In the genomic region with DNA sequence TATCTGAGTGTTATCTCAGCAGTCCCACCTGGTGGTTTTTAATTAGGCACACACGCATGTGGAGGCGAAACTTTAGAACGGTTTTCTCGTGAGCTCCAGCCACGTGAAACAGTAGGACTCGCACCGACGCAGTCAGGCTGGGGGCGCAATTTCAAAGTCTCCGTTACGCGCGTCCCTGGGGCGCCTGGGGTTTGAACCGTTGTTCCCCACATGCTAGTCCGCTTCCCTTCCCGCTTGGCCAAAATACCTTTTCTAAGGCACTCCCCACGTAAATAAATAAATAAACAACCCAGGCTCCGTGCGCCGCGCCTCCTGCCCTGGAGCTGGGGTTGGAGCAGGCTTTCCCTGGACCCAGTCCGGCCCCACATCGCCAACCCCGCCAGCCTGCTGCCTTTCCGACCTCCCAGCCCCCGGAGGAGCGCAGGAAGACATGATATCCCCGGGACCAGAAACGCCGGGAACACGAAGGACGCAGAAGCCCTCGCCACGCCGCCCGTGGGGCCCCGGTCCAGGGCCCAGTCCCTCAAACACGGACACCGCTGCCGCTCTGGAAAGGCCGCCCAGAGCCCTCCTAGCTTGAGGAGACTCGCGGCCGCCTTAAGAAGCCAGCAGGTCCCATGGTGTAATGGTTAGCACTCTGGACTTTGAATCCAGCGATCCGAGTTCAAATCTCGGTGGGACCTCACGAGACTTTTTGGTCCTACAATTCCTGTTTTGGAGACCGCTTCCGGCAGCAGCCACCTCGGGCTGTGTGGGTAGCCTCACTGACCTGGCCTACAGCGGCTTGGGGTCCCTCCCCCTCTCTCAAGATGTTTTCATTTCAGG, we compare ENCODE assay signal across 1 cellular context.
TF ChIP-seq lines count a peak whose summit lies in the region.

No MANE protein-coding gene starts in this region.

TF ChIP-seq in HepG2, 621 proteins besides CTCF, POLR2A, EP300 and RAD21 (continues in another document):
- TF ChIP-seq ZBTB42 (CRISPR knock-in tag; IDR thresholded peaks at IDR 0.05) = peak; percentile 90
- TF ChIP-seq, protein P1, sequence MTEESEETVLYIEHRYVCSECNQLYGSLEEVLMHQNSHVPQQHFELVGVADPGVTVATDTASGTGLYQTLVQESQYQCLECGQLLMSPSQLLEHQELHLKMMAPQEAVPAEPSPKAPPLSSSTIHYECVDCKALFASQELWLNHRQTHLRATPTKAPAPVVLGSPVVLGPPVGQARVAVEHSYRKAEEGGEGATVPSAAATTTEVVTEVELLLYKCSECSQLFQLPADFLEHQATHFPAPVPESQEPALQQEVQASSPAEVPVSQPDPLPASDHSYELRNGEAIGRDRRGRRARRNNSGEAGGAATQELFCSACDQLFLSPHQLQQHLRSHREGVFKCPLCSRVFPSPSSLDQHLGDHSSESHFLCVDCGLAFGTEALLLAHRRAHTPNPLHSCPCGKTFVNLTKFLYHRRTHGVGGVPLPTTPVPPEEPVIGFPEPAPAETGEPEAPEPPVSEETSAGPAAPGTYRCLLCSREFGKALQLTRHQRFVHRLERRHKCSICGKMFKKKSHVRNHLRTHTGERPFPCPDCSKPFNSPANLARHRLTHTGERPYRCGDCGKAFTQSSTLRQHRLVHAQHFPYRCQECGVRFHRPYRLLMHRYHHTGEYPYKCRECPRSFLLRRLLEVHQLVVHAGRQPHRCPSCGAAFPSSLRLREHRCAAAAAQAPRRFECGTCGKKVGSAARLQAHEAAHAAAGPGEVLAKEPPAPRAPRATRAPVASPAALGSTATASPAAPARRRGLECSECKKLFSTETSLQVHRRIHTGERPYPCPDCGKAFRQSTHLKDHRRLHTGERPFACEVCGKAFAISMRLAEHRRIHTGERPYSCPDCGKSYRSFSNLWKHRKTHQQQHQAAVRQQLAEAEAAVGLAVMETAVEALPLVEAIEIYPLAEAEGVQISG (CRISPR knock-in tag; IDR thresholded peaks at IDR 0.05) = peak; percentile 73
- peak; percentile 70 for TF ChIP-seq ZNF777 (CRISPR knock-in tag; IDR thresholded peaks at IDR 0.05)
- TF ChIP-seq, protein P2, sequence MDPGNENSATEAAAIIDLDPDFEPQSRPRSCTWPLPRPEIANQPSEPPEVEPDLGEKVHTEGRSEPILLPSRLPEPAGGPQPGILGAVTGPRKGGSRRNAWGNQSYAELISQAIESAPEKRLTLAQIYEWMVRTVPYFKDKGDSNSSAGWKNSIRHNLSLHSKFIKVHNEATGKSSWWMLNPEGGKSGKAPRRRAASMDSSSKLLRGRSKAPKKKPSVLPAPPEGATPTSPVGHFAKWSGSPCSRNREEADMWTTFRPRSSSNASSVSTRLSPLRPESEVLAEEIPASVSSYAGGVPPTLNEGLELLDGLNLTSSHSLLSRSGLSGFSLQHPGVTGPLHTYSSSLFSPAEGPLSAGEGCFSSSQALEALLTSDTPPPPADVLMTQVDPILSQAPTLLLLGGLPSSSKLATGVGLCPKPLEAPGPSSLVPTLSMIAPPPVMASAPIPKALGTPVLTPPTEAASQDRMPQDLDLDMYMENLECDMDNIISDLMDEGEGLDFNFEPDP (CRISPR knock-in tag; conservative IDR thresholded peaks at IDR 0.05) = no peak
- TF ChIP-seq, protein P3, sequence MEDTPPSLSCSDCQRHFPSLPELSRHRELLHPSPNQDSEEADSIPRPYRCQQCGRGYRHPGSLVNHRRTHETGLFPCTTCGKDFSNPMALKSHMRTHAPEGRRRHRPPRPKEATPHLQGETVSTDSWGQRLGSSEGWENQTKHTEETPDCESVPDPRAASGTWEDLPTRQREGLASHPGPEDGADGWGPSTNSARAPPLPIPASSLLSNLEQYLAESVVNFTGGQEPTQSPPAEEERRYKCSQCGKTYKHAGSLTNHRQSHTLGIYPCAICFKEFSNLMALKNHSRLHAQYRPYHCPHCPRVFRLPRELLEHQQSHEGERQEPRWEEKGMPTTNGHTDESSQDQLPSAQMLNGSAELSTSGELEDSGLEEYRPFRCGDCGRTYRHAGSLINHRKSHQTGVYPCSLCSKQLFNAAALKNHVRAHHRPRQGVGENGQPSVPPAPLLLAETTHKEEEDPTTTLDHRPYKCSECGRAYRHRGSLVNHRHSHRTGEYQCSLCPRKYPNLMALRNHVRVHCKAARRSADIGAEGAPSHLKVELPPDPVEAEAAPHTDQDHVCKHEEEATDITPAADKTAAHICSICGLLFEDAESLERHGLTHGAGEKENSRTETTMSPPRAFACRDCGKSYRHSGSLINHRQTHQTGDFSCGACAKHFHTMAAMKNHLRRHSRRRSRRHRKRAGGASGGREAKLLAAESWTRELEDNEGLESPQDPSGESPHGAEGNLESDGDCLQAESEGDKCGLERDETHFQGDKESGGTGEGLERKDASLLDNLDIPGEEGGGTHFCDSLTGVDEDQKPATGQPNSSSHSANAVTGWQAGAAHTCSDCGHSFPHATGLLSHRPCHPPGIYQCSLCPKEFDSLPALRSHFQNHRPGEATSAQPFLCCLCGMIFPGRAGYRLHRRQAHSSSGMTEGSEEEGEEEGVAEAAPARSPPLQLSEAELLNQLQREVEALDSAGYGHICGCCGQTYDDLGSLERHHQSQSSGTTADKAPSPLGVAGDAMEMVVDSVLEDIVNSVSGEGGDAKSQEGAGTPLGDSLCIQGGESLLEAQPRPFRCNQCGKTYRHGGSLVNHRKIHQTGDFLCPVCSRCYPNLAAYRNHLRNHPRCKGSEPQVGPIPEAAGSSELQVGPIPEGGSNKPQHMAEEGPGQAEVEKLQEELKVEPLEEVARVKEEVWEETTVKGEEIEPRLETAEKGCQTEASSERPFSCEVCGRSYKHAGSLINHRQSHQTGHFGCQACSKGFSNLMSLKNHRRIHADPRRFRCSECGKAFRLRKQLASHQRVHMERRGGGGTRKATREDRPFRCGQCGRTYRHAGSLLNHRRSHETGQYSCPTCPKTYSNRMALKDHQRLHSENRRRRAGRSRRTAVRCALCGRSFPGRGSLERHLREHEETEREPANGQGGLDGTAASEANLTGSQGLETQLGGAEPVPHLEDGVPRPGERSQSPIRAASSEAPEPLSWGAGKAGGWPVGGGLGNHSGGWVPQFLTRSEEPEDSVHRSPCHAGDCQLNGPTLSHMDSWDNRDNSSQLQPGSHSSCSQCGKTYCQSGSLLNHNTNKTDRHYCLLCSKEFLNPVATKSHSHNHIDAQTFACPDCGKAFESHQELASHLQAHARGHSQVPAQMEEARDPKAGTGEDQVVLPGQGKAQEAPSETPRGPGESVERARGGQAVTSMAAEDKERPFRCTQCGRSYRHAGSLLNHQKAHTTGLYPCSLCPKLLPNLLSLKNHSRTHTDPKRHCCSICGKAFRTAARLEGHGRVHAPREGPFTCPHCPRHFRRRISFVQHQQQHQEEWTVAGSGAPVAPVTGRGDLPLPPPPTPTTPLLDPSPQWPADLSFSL (CRISPR knock-in tag; IDR thresholded peaks at IDR 0.05) = no peak; the same call in 1 of the 2 replicates
- TF ChIP-seq POLR2AphosphoS5 (IDR thresholded peaks at IDR 0.05; ENCODE audit: low read depth, low read length) = no peak
- TF ChIP-seq HMG20B (CRISPR knock-in tag; conservative IDR thresholded peaks at IDR 0.05) = peak; percentile 57; the same call in 1 of the 2 replicates
- TF ChIP-seq, protein P4, sequence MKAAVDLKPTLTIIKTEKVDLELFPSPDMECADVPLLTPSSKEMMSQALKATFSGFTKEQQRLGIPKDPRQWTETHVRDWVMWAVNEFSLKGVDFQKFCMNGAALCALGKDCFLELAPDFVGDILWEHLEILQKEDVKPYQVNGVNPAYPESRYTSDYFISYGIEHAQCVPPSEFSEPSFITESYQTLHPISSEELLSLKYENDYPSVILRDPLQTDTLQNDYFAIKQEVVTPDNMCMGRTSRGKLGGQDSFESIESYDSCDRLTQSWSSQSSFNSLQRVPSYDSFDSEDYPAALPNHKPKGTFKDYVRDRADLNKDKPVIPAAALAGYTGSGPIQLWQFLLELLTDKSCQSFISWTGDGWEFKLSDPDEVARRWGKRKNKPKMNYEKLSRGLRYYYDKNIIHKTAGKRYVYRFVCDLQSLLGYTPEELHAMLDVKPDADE (CRISPR knock-in tag; IDR thresholded peaks at IDR 0.05) = peak; percentile 73
- peak; percentile 93 for TF ChIP-seq EED (CRISPR knock-in tag; IDR thresholded peaks at IDR 0.05)
- TF ChIP-seq, protein P5, sequence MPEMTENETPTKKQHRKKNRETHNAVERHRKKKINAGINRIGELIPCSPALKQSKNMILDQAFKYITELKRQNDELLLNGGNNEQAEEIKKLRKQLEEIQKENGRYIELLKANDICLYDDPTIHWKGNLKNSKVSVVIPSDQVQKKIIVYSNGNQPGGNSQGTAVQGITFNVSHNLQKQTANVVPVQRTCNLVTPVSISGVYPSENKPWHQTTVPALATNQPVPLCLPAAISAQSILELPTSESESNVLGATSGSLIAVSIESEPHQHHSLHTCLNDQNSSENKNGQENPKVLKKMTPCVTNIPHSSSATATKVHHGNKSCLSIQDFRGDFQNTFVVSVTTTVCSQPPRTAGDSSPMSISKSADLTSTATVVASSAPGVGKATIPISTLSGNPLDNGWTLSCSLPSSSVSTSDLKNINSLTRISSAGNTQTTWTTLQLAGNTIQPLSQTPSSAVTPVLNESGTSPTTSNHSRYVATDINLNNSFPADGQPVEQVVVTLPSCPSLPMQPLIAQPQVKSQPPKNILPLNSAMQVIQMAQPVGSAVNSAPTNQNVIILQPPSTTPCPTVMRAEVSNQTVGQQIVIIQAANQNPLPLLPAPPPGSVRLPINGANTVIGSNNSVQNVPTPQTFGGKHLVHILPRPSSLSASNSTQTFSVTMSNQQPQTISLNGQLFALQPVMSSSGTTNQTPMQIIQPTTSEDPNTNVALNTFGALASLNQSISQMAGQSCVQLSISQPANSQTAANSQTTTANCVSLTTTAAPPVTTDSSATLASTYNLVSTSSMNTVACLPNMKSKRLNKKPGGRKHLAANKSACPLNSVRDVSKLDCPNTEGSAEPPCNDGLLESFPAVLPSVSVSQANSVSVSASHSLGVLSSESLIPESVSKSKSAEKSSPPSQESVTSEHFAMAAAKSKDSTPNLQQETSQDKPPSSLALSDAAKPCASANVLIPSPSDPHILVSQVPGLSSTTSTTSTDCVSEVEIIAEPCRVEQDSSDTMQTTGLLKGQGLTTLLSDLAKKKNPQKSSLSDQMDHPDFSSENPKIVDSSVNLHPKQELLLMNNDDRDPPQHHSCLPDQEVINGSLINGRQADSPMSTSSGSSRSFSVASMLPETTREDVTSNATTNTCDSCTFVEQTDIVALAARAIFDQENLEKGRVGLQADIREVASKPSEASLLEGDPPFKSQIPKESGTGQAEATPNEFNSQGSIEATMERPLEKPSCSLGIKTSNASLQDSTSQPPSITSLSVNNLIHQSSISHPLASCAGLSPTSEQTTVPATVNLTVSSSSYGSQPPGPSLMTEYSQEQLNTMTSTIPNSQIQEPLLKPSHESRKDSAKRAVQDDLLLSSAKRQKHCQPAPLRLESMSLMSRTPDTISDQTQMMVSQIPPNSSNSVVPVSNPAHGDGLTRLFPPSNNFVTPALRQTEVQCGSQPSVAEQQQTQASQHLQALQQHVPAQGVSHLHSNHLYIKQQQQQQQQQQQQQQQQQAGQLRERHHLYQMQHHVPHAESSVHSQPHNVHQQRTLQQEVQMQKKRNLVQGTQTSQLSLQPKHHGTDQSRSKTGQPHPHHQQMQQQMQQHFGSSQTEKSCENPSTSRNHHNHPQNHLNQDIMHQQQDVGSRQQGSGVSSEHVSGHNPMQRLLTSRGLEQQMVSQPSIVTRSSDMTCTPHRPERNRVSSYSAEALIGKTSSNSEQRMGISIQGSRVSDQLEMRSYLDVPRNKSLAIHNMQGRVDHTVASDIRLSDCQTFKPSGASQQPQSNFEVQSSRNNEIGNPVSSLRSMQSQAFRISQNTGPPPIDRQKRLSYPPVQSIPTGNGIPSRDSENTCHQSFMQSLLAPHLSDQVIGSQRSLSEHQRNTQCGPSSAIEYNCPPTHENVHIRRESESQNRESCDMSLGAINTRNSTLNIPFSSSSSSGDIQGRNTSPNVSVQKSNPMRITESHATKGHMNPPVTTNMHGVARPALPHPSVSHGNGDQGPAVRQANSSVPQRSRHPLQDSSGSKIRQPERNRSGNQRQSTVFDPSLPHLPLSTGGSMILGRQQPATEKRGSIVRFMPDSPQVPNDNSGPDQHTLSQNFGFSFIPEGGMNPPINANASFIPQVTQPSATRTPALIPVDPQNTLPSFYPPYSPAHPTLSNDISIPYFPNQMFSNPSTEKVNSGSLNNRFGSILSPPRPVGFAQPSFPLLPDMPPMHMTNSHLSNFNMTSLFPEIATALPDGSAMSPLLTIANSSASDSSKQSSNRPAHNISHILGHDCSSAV (CRISPR knock-in tag; IDR thresholded peaks at IDR 0.05; ENCODE audit: borderline replicate concordance) = peak; percentile 85; the same call in 1 of the 2 replicates
- no peak for TF ChIP-seq SRSF4 (IDR thresholded peaks at IDR 0.05; ENCODE audit: low read depth, low read length, poor library complexity, severe bottlenecking)
- TF ChIP-seq ZNF674 (CRISPR knock-in tag; IDR thresholded peaks at IDR 0.05; ENCODE audit: low read depth) = no peak
- TF ChIP-seq KDM4B (CRISPR knock-in tag; IDR thresholded peaks at IDR 0.05) = peak; percentile 48; the same call in 1 of the 2 replicates
- TF ChIP-seq ZNF782 (CRISPR knock-in tag; IDR thresholded peaks at IDR 0.05; ENCODE audit: borderline replicate concordance) = peak; percentile 98
- TF ChIP-seq U2AF2 (IDR thresholded peaks at IDR 0.05; ENCODE audit: low read depth, low read length) = peak; percentile 93
- TF ChIP-seq, protein P6, sequence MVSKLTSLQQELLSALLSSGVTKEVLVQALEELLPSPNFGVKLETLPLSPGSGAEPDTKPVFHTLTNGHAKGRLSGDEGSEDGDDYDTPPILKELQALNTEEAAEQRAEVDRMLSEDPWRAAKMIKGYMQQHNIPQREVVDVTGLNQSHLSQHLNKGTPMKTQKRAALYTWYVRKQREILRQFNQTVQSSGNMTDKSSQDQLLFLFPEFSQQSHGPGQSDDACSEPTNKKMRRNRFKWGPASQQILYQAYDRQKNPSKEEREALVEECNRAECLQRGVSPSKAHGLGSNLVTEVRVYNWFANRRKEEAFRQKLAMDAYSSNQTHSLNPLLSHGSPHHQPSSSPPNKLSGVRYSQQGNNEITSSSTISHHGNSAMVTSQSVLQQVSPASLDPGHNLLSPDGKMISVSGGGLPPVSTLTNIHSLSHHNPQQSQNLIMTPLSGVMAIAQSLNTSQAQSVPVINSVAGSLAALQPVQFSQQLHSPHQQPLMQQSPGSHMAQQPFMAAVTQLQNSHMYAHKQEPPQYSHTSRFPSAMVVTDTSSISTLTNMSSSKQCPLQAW (CRISPR knock-in tag; IDR thresholded peaks at IDR 0.05) = peak; percentile 23
- peak; percentile 63 for TF ChIP-seq ZNF230 (CRISPR knock-in tag; IDR thresholded peaks at IDR 0.05)
- TF ChIP-seq HHEX (CRISPR knock-in tag; IDR thresholded peaks at IDR 0.05) = peak; percentile 28; the same call in 1 of the 2 replicates
- peak; percentile 92 for TF ChIP-seq SALL2 (CRISPR knock-in tag; IDR thresholded peaks at IDR 0.05)
- TF ChIP-seq, protein P7, sequence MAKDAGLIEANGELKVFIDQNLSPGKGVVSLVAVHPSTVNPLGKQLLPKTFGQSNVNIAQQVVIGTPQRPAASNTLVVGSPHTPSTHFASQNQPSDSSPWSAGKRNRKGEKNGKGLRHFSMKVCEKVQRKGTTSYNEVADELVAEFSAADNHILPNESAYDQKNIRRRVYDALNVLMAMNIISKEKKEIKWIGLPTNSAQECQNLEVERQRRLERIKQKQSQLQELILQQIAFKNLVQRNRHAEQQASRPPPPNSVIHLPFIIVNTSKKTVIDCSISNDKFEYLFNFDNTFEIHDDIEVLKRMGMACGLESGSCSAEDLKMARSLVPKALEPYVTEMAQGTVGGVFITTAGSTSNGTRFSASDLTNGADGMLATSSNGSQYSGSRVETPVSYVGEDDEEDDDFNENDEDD (CRISPR knock-in tag; IDR thresholded peaks at IDR 0.05; ENCODE audit: borderline replicate concordance) = peak; percentile 97
